In genomic region chr6:110345025-110345424, GRCh38 we compare ENCODE assay signal across 25 cellular contexts. TPM values are rescaled to one million over a fixed set of nuclear protein-coding genes. Genes with fewer than 3 reads are reported as not detected.
"Had no signal": no experiment of that assay in that cellular context is flagged by ENCODE, and none has a peak within 500 bp of the region (broad histone marks: within the 10 kb centered on the region; RNA-seq: fewer than 3 reads in every experiment).

No MANE protein-coding gene starts in this region.

- H3K9me3 Mint-ChIP-seq: activated CD4-positive, alpha-beta memory T cell treated with anti-CD3 and anti-CD28 coated beads for 36 hours; activated CD4-positive, alpha-beta T cell treated with anti-CD3 and anti-CD28 coated beads, Interleukin-2, amount 10 ng/mL, durations not matched to agents 7 days and 5 days; activated naive CD4-positive, alpha-beta T cell treated with anti-CD3 and anti-CD28 coated beads for 36 hours; activated T-cell treated with anti-CD3 and anti-CD28 coated beads, Interleukin-2, amount 50 U/mL, for 4 hours had no signal

- H3K4me1 Mint-ChIP-seq: activated CD4-positive, alpha-beta T cell treated with anti-CD3 and anti-CD28 coated beads, Interleukin-2, amount 10 ng/mL, durations not matched to agents 7 days and 5 days had no signal

- H3K36me3 ChIP-seq: brain microvascular endothelial cell, cardiac muscle cell had no signal

- H3K27ac Mint-ChIP-seq: activated CD4-positive, alpha-beta memory T cell treated with anti-CD3 and anti-CD28 coated beads for 36 hours; activated CD4-positive, alpha-beta T cell treated with anti-CD3 and anti-CD28 coated beads, Interleukin-2, amount 10 ng/mL, durations not matched to agents 7 days and 5 days; activated naive CD4-positive, alpha-beta T cell treated with anti-CD3 and anti-CD28 coated beads for 36 hours; activated naive CD8-positive, alpha-beta T cell had no signal

- ATAC-seq: activated T-cell treated with anti-CD3 and anti-CD28 coated beads, Interleukin-2, amount 50 U/mL, for 4 hours had no signal

- H3K36me3 Mint-ChIP-seq: activated CD4-positive, alpha-beta memory T cell treated with anti-CD3 and anti-CD28 coated beads for 36 hours; activated naive CD8-positive, alpha-beta T cell had no signal

- H3K27ac ChIP-seq: brain microvascular endothelial cell, cardiac muscle cell had no signal

- H3K4me3 ChIP-seq: cardiac muscle cell had no signal

- H3K27me3 Mint-ChIP-seq: activated CD4-positive, alpha-beta memory T cell treated with anti-CD3 and anti-CD28 coated beads for 36 hours; activated naive CD8-positive, alpha-beta T cell had no signal

- H3K4me3 Mint-ChIP-seq: activated CD4-positive, alpha-beta memory T cell treated with anti-CD3 and anti-CD28 coated beads for 36 hours; activated CD4-positive, alpha-beta T cell treated with anti-CD3 and anti-CD28 coated beads, Interleukin-2, amount 10 ng/mL, durations not matched to agents 7 days and 5 days; activated naive CD4-positive, alpha-beta T cell treated with anti-CD3 and anti-CD28 coated beads for 36 hours; activated naive CD8-positive, alpha-beta T cell; activated T-cell treated with anti-CD3 and anti-CD28 coated beads, Interleukin-2, amount 50 U/mL, for 4 hours had no signal

- DNase-seq: activated CD4-positive, alpha-beta memory T cell treated with anti-CD3 and anti-CD28 coated beads for 36 hours; activated CD4-positive, alpha-beta T cell treated with anti-CD3 and anti-CD28 coated beads, Interleukin-2, amount 10 ng/mL, durations not matched to agents 7 days and 5 days; activated CD4-positive, CD25-positive, alpha-beta regulatory T cell; activated CD8-positive, alpha-beta memory T cell treated with anti-CD3 and anti-CD28 coated beads for 24 hours; activated effector memory CD4-positive, alpha-beta T cell treated with anti-CD3 and anti-CD28 coated beads, Interleukin-2, amount 50 U/mL, for 16 hours; activated naive CD4-positive, alpha-beta T cell treated with anti-CD3 and anti-CD28 coated beads for 36 hours; activated T-cell treated with anti-CD3 and anti-CD28 coated beads, Interleukin-2, amount 50 U/mL, for 4 hours; amygdala; brain microvascular endothelial cell; KG1; NCI-H1105; NCI-H1436 treated with DMSO at 0.1 percent for 48 hours; NCI-H187; NCI-H2081; NCI-H2227 treated with DMSO at 0.1 percent for 48 hours; NCI-H446 treated with DMSO at 0.1 percent for 48 hours; NCI-H524 treated with DMSO at 0.1 percent for 48 hours; SIG-M5; T-helper 2 cell; T1000 had no signal

- H3K27me3 ChIP-seq: brain microvascular endothelial cell, cardiac muscle cell had no signal

RNA-seq across cellular contexts. Expression of gene METTL24, which starts 13.1 kb away (rescaled TPM):
- total RNA-seq: activated CD4-positive, alpha-beta memory T cell treated with anti-CD3 and anti-CD28 coated beads for 36 hours; activated CD4-positive, alpha-beta T cell treated with anti-CD3 and anti-CD28 coated beads, Interleukin-2, amount 10 ng/mL, durations not matched to agents 7 days and 5 days; activated naive CD4-positive, alpha-beta T cell treated with anti-CD3 and anti-CD28 coated beads for 36 hours; activated T-cell treated with anti-CD3 and anti-CD28 coated beads, Interleukin-2, amount 50 U/mL, for 4 hours; MCF 10A; OCI-LY7; RPMI7951 had no signal
